Comparison of ENCODE assay signal across 27 cellular contexts in the genomic region with DNA sequence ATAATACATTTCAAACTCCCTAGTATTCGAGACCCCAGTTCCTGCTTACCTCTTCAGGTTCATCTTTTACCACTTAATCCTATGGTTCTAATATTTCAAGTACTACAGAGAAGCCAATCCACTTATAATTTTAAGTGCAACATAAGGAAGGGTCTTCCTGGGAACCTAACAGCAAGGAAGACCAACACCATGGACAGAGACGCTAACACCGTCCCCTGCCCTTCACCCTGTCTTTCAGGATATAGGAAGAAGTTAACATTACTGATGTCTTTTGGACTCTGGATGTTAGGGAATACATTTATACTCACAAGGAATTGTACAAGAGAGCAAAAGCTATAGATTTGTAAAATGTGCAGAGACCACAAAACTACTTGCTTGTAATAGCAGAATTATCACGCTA.
A peak's percentile ranks its signal among the peaks of the same experiment; 100 is the strongest.
DNase-seq lines count a peak whose midpoint lies in the region; ATAC-seq and TF ChIP-seq lines count a peak whose summit lies in the region.
"Had no signal": no experiment of that assay in that cellular context is flagged by ENCODE, and none has a peak within 500 bp of the region (broad histone marks: within the 10 kb centered on the region; RNA-seq: fewer than 3 reads in every experiment).

No MANE protein-coding gene starts in this region.

- H3K9me3 Mint-ChIP-seq in chondrocyte (ENCODE audit: low read depth), result peaks cover 52% of the 10 kb centered on the region

- TF ChIP-seq CTCF in chondrocyte (IDR thresholded peaks at IDR 0.05), result no peak

- no peak for TF ChIP-seq EP300 in Ishikawa (IDR thresholded peaks at IDR 0.05; ENCODE audit: borderline replicate concordance)

- H3K4me3 Mint-ChIP-seq in chondrocyte (ENCODE audit: unreplicated experiment), result no peak overlapping the region
- H3K4me3 Mint-ChIP-seq: B cell; CD14-positive monocyte; CD4-positive, alpha-beta memory T cell; CD4-positive, alpha-beta T cell; CD4-positive, CD25-positive, alpha-beta regulatory T cell; CD8-positive, alpha-beta memory T cell; CD8-positive, alpha-beta T cell had no signal

- no peak for TF ChIP-seq RAD21 in Ishikawa (IDR thresholded peaks at IDR 0.05; ENCODE audit: low read depth)

- no peak for ATAC-seq in Right ventricle myocardium inferior
- ATAC-seq: A549; CD8-positive, alpha-beta T cell had no signal

- H3K36me3 Mint-ChIP-seq in chondrocyte (ENCODE audit: low read depth), result no peaks in the 10 kb centered on the region
- H3K36me3 Mint-ChIP-seq: CD14-positive monocyte; CD4-positive, alpha-beta memory T cell; CD4-positive, CD25-positive, alpha-beta regulatory T cell; CD8-positive, alpha-beta memory T cell; CD8-positive, alpha-beta T cell had no signal

- no peak overlapping the region for H3K27ac Mint-ChIP-seq in chondrocyte (ENCODE audit: unreplicated experiment)
- H3K27ac Mint-ChIP-seq: B cell; CD14-positive monocyte; CD4-positive, alpha-beta memory T cell; CD4-positive, alpha-beta T cell; CD4-positive, CD25-positive, alpha-beta regulatory T cell; CD8-positive, alpha-beta memory T cell; CD8-positive, alpha-beta T cell had no signal

- no peaks in the 10 kb centered on the region for H3K4me1 Mint-ChIP-seq in chondrocyte (ENCODE audit: low read depth)
- H3K4me1 Mint-ChIP-seq: B cell; CD14-positive monocyte; CD4-positive, alpha-beta memory T cell; CD4-positive, CD25-positive, alpha-beta regulatory T cell; CD8-positive, alpha-beta memory T cell had no signal

- peak; percentile 4 for DNase-seq in left kidney (ENCODE audit: low read depth, low spot score)
- no peak for DNase-seq in Right ventricle myocardium inferior (ENCODE audit: missing footprints)
- DNase-seq in chondrocyte (ENCODE audit: low spot score), result no peak
- DNase-seq: 8988T; ACHN; AML-193; BE2C; C1 segment of cervical spinal cord; Caco-2; Calu3; CD4-positive, alpha-beta memory T cell; CD4-positive, alpha-beta T cell; CD4-positive, CD25-positive, alpha-beta regulatory T cell; CD8-positive, alpha-beta memory T cell; CD8-positive, alpha-beta T cell; COR-L47; DMS 273 treated with DMSO at 0.1 percent for 48 hours; DMS153; DMS53; DMS79; DMS79 treated with DMSO at 0.1 percent for 48 hours; DND-41; EL had no signal

- no peaks in the 10 kb centered on the region for H3K27me3 Mint-ChIP-seq in chondrocyte (ENCODE audit: low read depth)
- H3K27me3 Mint-ChIP-seq: B cell; CD4-positive, alpha-beta memory T cell; CD4-positive, alpha-beta T cell; CD4-positive, CD25-positive, alpha-beta regulatory T cell; CD8-positive, alpha-beta memory T cell had no signal

- intact Hi-C loops in Right ventricle myocardium inferior (cut with DNase I), result no loop called here

TF ChIP-seq in Ishikawa, 13 proteins besides CTCF, POLR2A, EP300 and RAD21:
- no peak for TF ChIP-seq YY1 (IDR thresholded peaks at IDR 0.05; ENCODE audit: low read depth)
- no peak for TF ChIP-seq MAX (IDR thresholded peaks at IDR 0.05)
- peak; percentile 36; the same call in 1 of the 2 replicates for TF ChIP-seq REST (IDR thresholded peaks at IDR 0.05; ENCODE audit: low read depth)
- no peak for TF ChIP-seq CEBPB (IDR thresholded peaks at IDR 0.05)
- TF ChIP-seq, protein P1, sequence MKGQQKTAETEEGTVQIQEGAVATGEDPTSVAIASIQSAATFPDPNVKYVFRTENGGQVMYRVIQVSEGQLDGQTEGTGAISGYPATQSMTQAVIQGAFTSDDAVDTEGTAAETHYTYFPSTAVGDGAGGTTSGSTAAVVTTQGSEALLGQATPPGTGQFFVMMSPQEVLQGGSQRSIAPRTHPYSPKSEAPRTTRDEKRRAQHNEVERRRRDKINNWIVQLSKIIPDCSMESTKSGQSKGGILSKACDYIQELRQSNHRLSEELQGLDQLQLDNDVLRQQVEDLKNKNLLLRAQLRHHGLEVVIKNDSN (IDR thresholded peaks at IDR 0.05), result no peak
- no peak for TF ChIP-seq FOXM1 (IDR thresholded peaks at IDR 0.05; ENCODE audit: borderline replicate concordance, low read depth)
- no peak for TF ChIP-seq ZBTB7A (IDR thresholded peaks at IDR 0.05; ENCODE audit: low read depth)
